ENCODE assay signal across 9 cellular contexts in the genomic region with DNA sequence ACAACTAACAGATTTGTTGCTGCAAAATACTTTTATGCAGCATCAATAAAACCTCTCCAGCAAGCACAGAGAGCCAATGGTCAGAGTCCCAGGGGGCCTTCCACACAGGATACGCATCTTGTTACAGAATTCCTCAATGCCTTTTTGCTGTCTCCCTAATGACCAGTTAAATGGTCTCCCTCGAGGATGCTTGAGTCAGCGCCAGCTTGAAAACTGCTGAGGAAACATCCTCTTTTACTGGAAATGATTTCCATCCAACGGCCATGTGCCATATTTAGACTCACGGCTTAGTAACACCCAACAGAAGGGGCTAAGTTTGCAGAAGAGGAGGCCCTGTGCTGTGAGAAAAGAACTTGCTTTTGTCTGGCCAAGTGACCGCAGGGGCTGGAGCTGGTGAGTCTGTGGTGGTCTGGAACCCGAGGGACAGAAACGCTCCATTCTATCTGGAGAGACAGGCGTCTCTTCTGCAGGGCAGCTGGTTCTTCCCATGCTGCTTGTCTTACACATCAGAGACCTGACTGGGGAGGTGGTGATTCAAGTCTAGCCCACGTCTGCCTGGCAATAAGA.
DNase-seq lines count a peak whose midpoint lies in the region; ATAC-seq and TF ChIP-seq lines count a peak whose summit lies in the region.
"Had no signal": no experiment of that assay in that cellular context is flagged by ENCODE, and none has a peak within 500 bp of the region (broad histone marks: within the 10 kb centered on the region; RNA-seq: fewer than 3 reads in every experiment).

No MANE protein-coding gene starts in this region.

- CTCF ChIA-PET in naive thymus-derived CD4-positive, alpha-beta T cell (lab: Charles Lee) = interaction anchor here (0.9 kb wide), 1 partner anchor 731 kb away, joined by 3 read pairs; no protein-coding TSS in a partner anchor

- peaks cover 0 to 4% of the 10 kb centered on the region in 2 donors for H3K27me3 ChIP-seq in naive thymus-derived CD4-positive, alpha-beta T cell (ENCODE audit: control insufficient read depth in 2 of 2, insufficient read depth in 2 of 2, low read length in 2 of 2)

- DNase-seq in Ammon's horn (ENCODE audit: low spot score) (peak; percentile 21), NCI-H187 treated with DMSO at 0.1 percent for 48 hours (lab: John Stamatoyannopoulos, UW) (peak; percentile 69), dedifferentiated amniotic fluid mesenchymal stem cell (ENCODE audit: extremely low spot score) (peak; percentile 61)
- no peak for DNase-seq in stimulated activated CD4-positive, alpha-beta T cell treated with anti-CD3 and anti-CD28 coated beads, Interleukin-4, amount 100 ng/mL, for 1 hour
- DNase-seq in naive thymus-derived CD4-positive, alpha-beta T cell = no peak
- DNase-seq in stimulated activated CD4-positive, alpha-beta T cell treated with anti-CD3 and anti-CD28 coated beads, Interleukin-2, amount 100 ng/mL, for 48 hours = no peak
- DNase-seq: NK-92 treated with Interleukin-12 subunit alpha and Interleukin-12 subunit beta, amount 100 ng/mL, for 24 hours had no signal

- no peak for ATAC-seq in naive thymus-derived CD4-positive, alpha-beta T cell
- ATAC-seq in HG03159 (IDR thresholded peaks at IDR 0.05; ENCODE audit: unreplicated experiment) = no peak

- TF ChIP-seq CTCF in nephron (IDR thresholded peaks at IDR 0.05; ENCODE audit: unreplicated experiment in 3 of 3) = no peak

- H3K4me3 Mint-ChIP-seq in nephron = no peak overlapping the region
- no peak overlapping the region for H3K4me3 Mint-ChIP-seq in naive thymus-derived CD4-positive, alpha-beta T cell

- no peaks in the 10 kb centered on the region for H3K36me3 ChIP-seq in naive thymus-derived CD4-positive, alpha-beta T cell (ENCODE audit: control insufficient read depth in 2 of 3, insufficient read depth in 3 of 3, low read length in 3 of 3)

- no peaks in the 10 kb centered on the region for H3K36me3 Mint-ChIP-seq in nephron (ENCODE audit: low read depth)
- H3K36me3 Mint-ChIP-seq in naive thymus-derived CD4-positive, alpha-beta T cell = no peaks in the 10 kb centered on the region

- intact Hi-C loops in naive thymus-derived CD4-positive, alpha-beta T cell (cut with micrococcal nuclease) = no loop called here

- no peaks in the 10 kb centered on the region for H3K27me3 Mint-ChIP-seq in nephron (ENCODE audit: low read depth)
- H3K27me3 Mint-ChIP-seq in naive thymus-derived CD4-positive, alpha-beta T cell = peaks cover 0 to 8% (median 0%) of the 10 kb centered on the region in 5 donors

- H3K9me3 Mint-ChIP-seq in nephron = no peaks in the 10 kb centered on the region
- peaks cover 0 to 7% (median 0%) of the 10 kb centered on the region in 11 donors for H3K9me3 Mint-ChIP-seq in naive thymus-derived CD4-positive, alpha-beta T cell

- H3K9me3 ChIP-seq in naive thymus-derived CD4-positive, alpha-beta T cell (ENCODE audit: control insufficient read depth in 2 of 3, low read length in 3 of 3) = no peaks in the 10 kb centered on the region

- POLR2A ChIA-PET in naive thymus-derived CD4-positive, alpha-beta T cell (lab: Charles Lee) = no interaction called here

- no peaks in the 10 kb centered on the region for H3K4me1 ChIP-seq in naive thymus-derived CD4-positive, alpha-beta T cell (ENCODE audit: control insufficient read depth in 2 of 2, insufficient read depth in 2 of 2, low read length in 2 of 2)

- no peak overlapping the region for H3K27ac ChIP-seq in naive thymus-derived CD4-positive, alpha-beta T cell (ENCODE audit: low read depth, low read length)

- H3K4me1 Mint-ChIP-seq in nephron = peaks cover 23% of the 10 kb centered on the region
- H3K4me1 Mint-ChIP-seq in naive thymus-derived CD4-positive, alpha-beta T cell = peaks cover 0 to 4% (median 0%) of the 10 kb centered on the region in 7 donors

- peak overlapping the region in 2 of 3 experiments; percentile 33 to 52 for H3K27ac Mint-ChIP-seq in nephron
- H3K27ac Mint-ChIP-seq in naive thymus-derived CD4-positive, alpha-beta T cell = no peak overlapping the region

- no peak overlapping the region for H3K4me3 ChIP-seq in naive thymus-derived CD4-positive, alpha-beta T cell (ENCODE audit: low read length)

Comparison
In these comparisons a context has a peak if more than half of its experiments do, and no peak if none do; other contexts are left out.
1. DNase-seq: peak in Ammon's horn (single experiment), NCI-H187 treated with DMSO at 0.1 percent for 48 hours (single experiment) and dedifferentiated amniotic fluid mesenchymal stem cell (single experiment); none in stimulated activated CD4-positive, alpha-beta T cell treated with anti-CD3 and anti-CD28 coated beads, Interleukin-4, amount 100 ng/mL, for 1 hour (single experiment), naive thymus-derived CD4-positive, alpha-beta T cell (0 of 9) and stimulated activated CD4-positive, alpha-beta T cell treated with anti-CD3 and anti-CD28 coated beads, Interleukin-2, amount 100 ng/mL, for 48 hours (0 of 2).
2. H3K27ac Mint-ChIP-seq: peak in nephron (2 of 3); none in naive thymus-derived CD4-positive, alpha-beta T cell (0 of 9).